In genomic region chr10:61987951-61988379, GRCh38 we compare ENCODE assay signal across 1 cellular context.
TF ChIP-seq lines count a peak whose summit lies in the region.

No MANE protein-coding gene starts in this region.

TF ChIP-seq in GM12878, 131 proteins besides CTCF, POLR2A, EP300 and RAD21 (continued from another document and continues in another):
- no peak for TF ChIP-seq CEBPZ (IDR thresholded peaks at IDR 0.05; ENCODE audit: low read depth, low read length)
- TF ChIP-seq SRF (IDR thresholded peaks at IDR 0.05; ENCODE audit: low read depth in 2 of 2, low read length in 2 of 2) = no peak
- TF ChIP-seq CBX5 (IDR thresholded peaks at IDR 0.05; ENCODE audit: low read depth) = 0 out of 2 replicates have a peak, but pooled peaks have one; percentile 40
- no peak for TF ChIP-seq E4F1 (IDR thresholded peaks at IDR 0.05; ENCODE audit: borderline replicate concordance, partially characterized antibody)
- TF ChIP-seq RFX5 (IDR thresholded peaks at IDR 0.05; ENCODE audit: low read depth, low read length) = no peak
- TF ChIP-seq SMAD1 (IDR thresholded peaks at IDR 0.05; ENCODE audit: low read depth, partially characterized antibody) = no peak
- no peak for TF ChIP-seq SUPT20H (IDR thresholded peaks at IDR 0.05; ENCODE audit: borderline replicate concordance, control insufficient read depth, low read depth, low read length)
- peak; percentile 80 for TF ChIP-seq GABPA (IDR thresholded peaks at IDR 0.05; ENCODE audit: low read depth)
- no peak for TF ChIP-seq SUZ12 (IDR thresholded peaks at IDR 0.05; ENCODE audit: unreplicated experiment)
- peak; percentile 71 for TF ChIP-seq TCF12 (IDR thresholded peaks at IDR 0.05; ENCODE audit: low read depth, low read length)
- TF ChIP-seq BACH1 (IDR thresholded peaks at IDR 0.05; ENCODE audit: borderline replicate concordance) = peak; percentile 67; the same call in 1 of the 2 replicates
- TF ChIP-seq HDAC2 (IDR thresholded peaks at IDR 0.05) = no peak
- TF ChIP-seq YBX1 (IDR thresholded peaks at IDR 0.05) = no peak
- no peak for TF ChIP-seq ZZZ3 (IDR thresholded peaks at IDR 0.05; ENCODE audit: control insufficient read depth, insufficient read length, low read depth)
- TF ChIP-seq PAX5 (IDR thresholded peaks at IDR 0.05; ENCODE audit: borderline replicate concordance, low read depth, low read length) = peak; percentile 79
- no peak for TF ChIP-seq NFYA (IDR thresholded peaks at IDR 0.05; ENCODE audit: borderline replicate concordance, low read depth, low read length)
- no peak for TF ChIP-seq ZBTB33 (IDR thresholded peaks at IDR 0.05)
- TF ChIP-seq E2F8 (IDR thresholded peaks at IDR 0.05; ENCODE audit: low read depth, partially characterized antibody) = no peak
- no peak for TF ChIP-seq MYC (IDR thresholded peaks at IDR 0.05; ENCODE audit: insufficient read depth, insufficient read length, insufficient replicate concordance, low read length, severe bottlenecking)
- TF ChIP-seq IRF5 (IDR thresholded peaks at IDR 0.05; ENCODE audit: borderline replicate concordance) = no peak
- peak; percentile 89 for TF ChIP-seq IRF4 (IDR thresholded peaks at IDR 0.05; ENCODE audit: low read depth, low read length)
- TF ChIP-seq SREBF2 (IDR thresholded peaks at IDR 0.05; ENCODE audit: low read length) = no peak
- TF ChIP-seq PKNOX1 (IDR thresholded peaks at IDR 0.05) = peak; percentile 65; the same call in 1 of the 2 replicates
- TF ChIP-seq PML (IDR thresholded peaks at IDR 0.05; ENCODE audit: low read length) = peak; percentile 75; the same call in 1 of the 2 replicates
- no peak for TF ChIP-seq TARDBP (IDR thresholded peaks at IDR 0.05; ENCODE audit: borderline replicate concordance)
- TF ChIP-seq TCF3 (IDR thresholded peaks at IDR 0.05; ENCODE audit: borderline replicate concordance, insufficient read depth, low read depth, low read length) = peak; percentile 60; the same call in 1 of the 2 replicates
- no peak for TF ChIP-seq LARP7 (IDR thresholded peaks at IDR 0.05)
- TF ChIP-seq ZNF24 (IDR thresholded peaks at IDR 0.05) = 0 out of 2 replicates have a peak, but pooled peaks have one; percentile 13
- 0 out of 2 replicates have a peak, but pooled peaks have one; percentile 14 for TF ChIP-seq NR2F1 (conservative IDR thresholded peaks at IDR 0.05)
- peak; percentile 69 for TF ChIP-seq BCL3 (IDR thresholded peaks at IDR 0.05; ENCODE audit: borderline replicate concordance, insufficient read depth, low read depth, low read length, poor library complexity, severe bottlenecking)
- peak; percentile 83 for TF ChIP-seq RUNX3 (IDR thresholded peaks at IDR 0.05; ENCODE audit: low read length)
- no peak for TF ChIP-seq ZBTB11 (CRISPR knock-in tag; IDR thresholded peaks at IDR 0.05)
- TF ChIP-seq BRCA1 (IDR thresholded peaks at IDR 0.05; ENCODE audit: low read depth, low read length) = no peak
- peak in 1 of 2 experiments; percentile 91; a peak in 2 of 4 replicates for TF ChIP-seq ETV6 (conservative IDR thresholded peaks at IDR 0.05 in 1 of 2, IDR thresholded peaks at IDR 0.05 in 1 of 2; ENCODE audit: borderline replicate concordance in 1 of 2, low read depth in 1 of 2)
- TF ChIP-seq CBX3 (IDR thresholded peaks at IDR 0.05; ENCODE audit: borderline replicate concordance, low read depth) = no peak
- no peak for TF ChIP-seq ESRRA (IDR thresholded peaks at IDR 0.05; ENCODE audit: low read length)
